ENCODE assay signal across 1 cellular context in the genomic region with DNA sequence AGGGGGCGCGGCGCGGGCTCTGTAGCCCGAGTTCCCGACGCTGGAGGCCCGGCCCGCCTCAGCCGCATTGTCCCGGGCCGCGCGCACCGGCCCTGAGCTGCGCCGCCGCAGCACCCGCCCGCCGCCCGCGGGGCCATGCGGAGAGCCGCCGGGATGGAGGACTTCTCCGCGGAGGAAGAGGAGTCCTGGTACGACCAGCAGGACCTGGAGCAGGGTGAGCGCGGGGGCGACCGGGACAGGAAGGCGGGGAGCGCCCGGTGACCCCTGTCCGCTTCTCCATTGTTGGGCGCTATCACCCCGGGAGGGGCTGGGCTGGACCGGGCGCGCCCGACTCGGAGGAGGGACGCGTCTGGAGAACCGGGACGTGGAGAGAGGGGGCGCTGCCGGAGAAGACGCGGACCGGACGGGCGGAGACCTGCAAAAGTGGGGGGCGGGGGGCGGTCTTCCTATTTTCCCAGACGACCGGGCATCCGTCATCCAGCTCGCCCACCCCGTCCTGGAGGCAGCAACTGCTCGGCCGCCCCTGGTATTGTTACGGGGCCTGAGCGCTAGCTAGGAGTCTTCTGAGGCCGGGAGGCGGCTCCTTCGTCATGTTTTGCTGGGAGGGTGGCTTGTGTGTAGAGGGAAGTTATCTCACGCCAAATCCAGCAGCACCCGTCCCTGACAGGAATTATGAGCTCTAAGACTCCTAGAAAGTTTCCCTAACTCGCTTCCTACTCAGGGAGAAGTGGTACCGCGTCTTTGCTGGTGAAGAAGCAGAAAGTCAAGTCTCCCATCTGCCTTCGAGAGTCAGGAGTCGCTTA.
TF ChIP-seq lines count a peak whose summit lies in the region.

No MANE protein-coding gene starts in this region.

TF ChIP-seq in endothelial cell of umbilical vein, 7 proteins besides CTCF, POLR2A, EP300 and RAD21 (continued from another document):
- TF ChIP-seq POLR2AphosphoS5 (IDR thresholded peaks at IDR 0.05; ENCODE audit: insufficient read depth, low read depth, low read length) = peak; percentile 27
